In genomic region chr3:190252080-190252479, GRCh38 we compare ENCODE assay signal across 14 cellular contexts.
DNase-seq lines count a peak whose midpoint lies in the region; ATAC-seq and TF ChIP-seq lines count a peak whose summit lies in the region.
"Had no signal": no experiment of that assay in that cellular context is flagged by ENCODE, and none has a peak within 500 bp of the region (broad histone marks: within the 10 kb centered on the region; RNA-seq: fewer than 3 reads in every experiment).

No MANE protein-coding gene starts in this region.

- ATAC-seq in left lung (peak; percentile 52), HG02571 (IDR thresholded peaks at IDR 0.05; ENCODE audit: unreplicated experiment) (no peak), HG02884 (IDR thresholded peaks at IDR 0.05; ENCODE audit: unreplicated experiment) (no peak)
- ATAC-seq: activated T-helper 17 cell treated with anti-CD3 and anti-CD28 coated beads, Interleukin-2, amount 50 U/mL, for 72 hours had no signal

- no peaks in the 10 kb centered on the region for H3K36me3 Mint-ChIP-seq in activated T-helper 1 cell treated with anti-CD3 and anti-CD28 coated beads, Interleukin-12 subunit alpha, Interleukin-12 subunit beta, Interleukin-2, Interleukin-4 antibody, amounts not matched to agents 30 ng/mL and 10 ng/mL and 1 ng/mL, durations not matched to agents 14 hours and 24 hours and 36 hours (ENCODE audit: low read depth)

- H3K4me3 ChIP-seq in AG10803 (ENCODE audit: low read length) (no peak overlapping the region), left lung (no peak overlapping the region)
- no peak overlapping the region for H3K4me3 ChIP-seq in effector memory CD4-positive, alpha-beta T cell (ENCODE audit: insufficient read depth, low read depth, low read length, poor library complexity, severe bottlenecking)
- H3K4me3 ChIP-seq: psoas muscle, SJCRH30 had no signal

- no peak for TF ChIP-seq EP300 in Ishikawa (IDR thresholded peaks at IDR 0.05; ENCODE audit: borderline replicate concordance)

- TF ChIP-seq RAD21 in Ishikawa (IDR thresholded peaks at IDR 0.05; ENCODE audit: low read depth), result no peak

- no peak for TF ChIP-seq CTCF in AG10803 (conservative IDR thresholded peaks at IDR 0.05; ENCODE audit: low read length)
- no peak for TF ChIP-seq CTCF in left lung (IDR thresholded peaks at IDR 0.05)

- no peak overlapping the region for H3K4me3 Mint-ChIP-seq in activated T-helper 1 cell treated with anti-CD3 and anti-CD28 coated beads, Interleukin-12 subunit alpha, Interleukin-12 subunit beta, Interleukin-2, Interleukin-4 antibody, amounts not matched to agents 30 ng/mL and 10 ng/mL and 1 ng/mL, durations not matched to agents 14 hours and 24 hours and 36 hours
- H3K4me3 Mint-ChIP-seq: activated T-helper 17 cell treated with anti-CD3 and anti-CD28 coated beads, Interleukin-2, amount 50 U/mL, for 72 hours had no signal

- no peaks in the 10 kb centered on the region for H3K36me3 ChIP-seq in left lung
- no peaks in the 10 kb centered on the region for H3K36me3 ChIP-seq in effector memory CD4-positive, alpha-beta T cell (ENCODE audit: control insufficient read depth, insufficient read depth, low read length)
- H3K36me3 ChIP-seq: SJCRH30 had no signal

- H3K9me3 ChIP-seq in left lung, result no peaks in the 10 kb centered on the region
- H3K9me3 ChIP-seq in effector memory CD4-positive, alpha-beta T cell (ENCODE audit: control insufficient read depth, low read length), result no peaks in the 10 kb centered on the region
- H3K9me3 ChIP-seq: psoas muscle, SJCRH30 had no signal

- H3K27ac ChIP-seq in left lung, result no peak overlapping the region
- H3K27ac ChIP-seq in effector memory CD4-positive, alpha-beta T cell (ENCODE audit: insufficient read depth, low read length, poor library complexity, severe bottlenecking), result no peak overlapping the region
- H3K27ac ChIP-seq: C4-2B, psoas muscle, SJCRH30 had no signal

- intact Hi-C loops in left lung (cut with DNase I), result no loop called here
- intact Hi-C loops in activated T-helper 1 cell treated with anti-CD3 and anti-CD28 coated beads, Interleukin-12 subunit alpha, Interleukin-12 subunit beta, Interleukin-2, Interleukin-4 antibody, amounts not matched to agents 30 ng/mL and 10 ng/mL and 1 ng/mL, durations not matched to agents 14 hours and 24 hours and 36 hours (cut with micrococcal nuclease), result no loop called here

- DNase-seq in AG10803 (ENCODE audit: low read depth) (peak; percentile 80), amniotic epithelial cell (ENCODE audit: low read depth) (peak; percentile 96), left lung (no peak)
- no peak for DNase-seq in activated T-helper 1 cell treated with anti-CD3 and anti-CD28 coated beads, Interleukin-12 subunit alpha, Interleukin-12 subunit beta, Interleukin-2, Interleukin-4 antibody, amounts not matched to agents 30 ng/mL and 10 ng/mL and 1 ng/mL, durations not matched to agents 14 hours and 24 hours and 36 hours (ENCODE audit: low spot score)
- DNase-seq in effector memory CD4-positive, alpha-beta T cell, result no peak
- DNase-seq: activated CD4-positive, alpha-beta T cell treated with anti-CD3 and anti-CD28 coated beads for 1 hour; head of caudate nucleus; psoas muscle; SJCRH30 had no signal

- no peaks in the 10 kb centered on the region for H3K4me1 Mint-ChIP-seq in activated T-helper 1 cell treated with anti-CD3 and anti-CD28 coated beads, Interleukin-12 subunit alpha, Interleukin-12 subunit beta, Interleukin-2, Interleukin-4 antibody, amounts not matched to agents 30 ng/mL and 10 ng/mL and 1 ng/mL, durations not matched to agents 14 hours and 24 hours and 36 hours (ENCODE audit: low read depth)
- H3K4me1 Mint-ChIP-seq: activated T-helper 17 cell treated with anti-CD3 and anti-CD28 coated beads, Interleukin-2, amount 50 U/mL, for 72 hours had no signal

- H3K4me1 ChIP-seq in left lung, result no peaks in the 10 kb centered on the region
- no peaks in the 10 kb centered on the region for H3K4me1 ChIP-seq in effector memory CD4-positive, alpha-beta T cell (ENCODE audit: control insufficient read depth, insufficient read depth, low read length, poor library complexity, severe bottlenecking)
- H3K4me1 ChIP-seq: psoas muscle had no signal

- no peaks in the 10 kb centered on the region for H3K27me3 Mint-ChIP-seq in activated T-helper 1 cell treated with anti-CD3 and anti-CD28 coated beads, Interleukin-12 subunit alpha, Interleukin-12 subunit beta, Interleukin-2, Interleukin-4 antibody, amounts not matched to agents 30 ng/mL and 10 ng/mL and 1 ng/mL, durations not matched to agents 14 hours and 24 hours and 36 hours (ENCODE audit: insufficient read depth)

- H3K9me3 Mint-ChIP-seq in activated T-helper 1 cell treated with anti-CD3 and anti-CD28 coated beads, Interleukin-12 subunit alpha, Interleukin-12 subunit beta, Interleukin-2, Interleukin-4 antibody, amounts not matched to agents 30 ng/mL and 10 ng/mL and 1 ng/mL, durations not matched to agents 14 hours and 24 hours and 36 hours, result no peaks in the 10 kb centered on the region

- no peaks in the 10 kb centered on the region for H3K27me3 ChIP-seq in left lung
- no peaks in the 10 kb centered on the region for H3K27me3 ChIP-seq in effector memory CD4-positive, alpha-beta T cell (replicated peaks; ENCODE audit: control insufficient read depth, insufficient read depth, low read length, poor library complexity, severe bottlenecking)
- H3K27me3 ChIP-seq: SJCRH30 had no signal

- no peak overlapping the region for H3K27ac Mint-ChIP-seq in activated T-helper 1 cell treated with anti-CD3 and anti-CD28 coated beads, Interleukin-12 subunit alpha, Interleukin-12 subunit beta, Interleukin-2, Interleukin-4 antibody, amounts not matched to agents 30 ng/mL and 10 ng/mL and 1 ng/mL, durations not matched to agents 14 hours and 24 hours and 36 hours
- H3K27ac Mint-ChIP-seq: activated T-helper 17 cell treated with anti-CD3 and anti-CD28 coated beads, Interleukin-2, amount 50 U/mL, for 72 hours had no signal

TF ChIP-seq in Ishikawa, 13 proteins besides CTCF, POLR2A, EP300 and RAD21:
- TF ChIP-seq TCF12 (IDR thresholded peaks at IDR 0.05; ENCODE audit: low read depth) (no peak), CREB1 (IDR thresholded peaks at IDR 0.05; ENCODE audit: low read depth) (no peak), USF1 (IDR thresholded peaks at IDR 0.05) (no peak), CEBPB (IDR thresholded peaks at IDR 0.05) (peak; percentile 65)
TF ChIP-seq in Ishikawa: peak in this region for 1.

Comparison
In these comparisons a context has a peak if more than half of its experiments do, and no peak if none do; other contexts are left out.
1. DNase-seq: peak in AG10803 (single experiment) and amniotic epithelial cell (single experiment); none in left lung (0 of 2), activated T-helper 1 cell treated with anti-CD3 and anti-CD28 coated beads, Interleukin-12 subunit alpha, Interleukin-12 subunit beta, Interleukin-2, Interleukin-4 antibody, amounts not matched to agents 30 ng/mL and 10 ng/mL and 1 ng/mL, durations not matched to agents 14 hours and 24 hours and 36 hours (single experiment) and effector memory CD4-positive, alpha-beta T cell (0 of 3).